Comparison of ENCODE assay signal across 8 cellular contexts in genomic region chr16:25106567-25107465, GRCh38. TPM values are rescaled to one million over a fixed set of nuclear protein-coding genes. Genes with fewer than 3 reads are reported as not detected.
DNase-seq lines count a peak whose midpoint lies in the region; ATAC-seq and TF ChIP-seq lines count a peak whose summit lies in the region.

No MANE protein-coding gene starts in this region.

- H3K9me3 Mint-ChIP-seq in neural progenitor cell = no peaks in the 10 kb centered on the region
- H3K9me3 Mint-ChIP-seq in stimulated activated naive CD8-positive, alpha-beta T cell treated with anti-CD3 and anti-CD28 coated beads, Interleukin-15, amount 100 ng/mL, for 72 hours = no peaks in the 10 kb centered on the region

- H3K4me1 Mint-ChIP-seq in neural progenitor cell = peaks cover 23% of the 10 kb centered on the region
- H3K4me1 Mint-ChIP-seq in stimulated activated naive CD8-positive, alpha-beta T cell treated with anti-CD3 and anti-CD28 coated beads, Interleukin-15, amount 100 ng/mL, for 72 hours = peaks cover 45% of the 10 kb centered on the region

- ATAC-seq in GM21528 (IDR thresholded peaks at IDR 0.05; ENCODE audit: low FRiP score, unreplicated experiment) = peak; percentile 41
- peak; percentile 74 for ATAC-seq in stimulated activated naive CD8-positive, alpha-beta T cell treated with anti-CD3 and anti-CD28 coated beads, Interleukin-15, amount 100 ng/mL, for 72 hours

- no peaks in the 10 kb centered on the region for H3K27me3 ChIP-seq in neural progenitor cell

- TF ChIP-seq CTCF in LNCaP clone FGC (IDR thresholded peaks at IDR 0.05; ENCODE audit: control insufficient read depth, extremely low read depth, insufficient read depth) = peak; percentile 49
- TF ChIP-seq CTCF in neural progenitor cell (IDR thresholded peaks at IDR 0.05) = peak; percentile 47

- peak overlapping the region; percentile 92 for H3K27ac Mint-ChIP-seq in neural progenitor cell
- H3K27ac Mint-ChIP-seq in stimulated activated naive CD8-positive, alpha-beta T cell treated with anti-CD3 and anti-CD28 coated beads, Interleukin-15, amount 100 ng/mL, for 72 hours = peak overlapping the region; percentile 93 to 95

- H3K36me3 ChIP-seq in neural progenitor cell = no peaks in the 10 kb centered on the region

- H3K36me3 Mint-ChIP-seq in neural progenitor cell = no peaks in the 10 kb centered on the region

- peaks cover 13% of the 10 kb centered on the region for H3F3A ChIP-seq in neural progenitor cell (ENCODE audit: low read depth)

- no peaks in the 10 kb centered on the region for H4K20me1 ChIP-seq in neural progenitor cell (ENCODE audit: low read depth)

- peak overlapping the region; percentile 76 for H3K4me3 ChIP-seq in LNCaP clone FGC (ENCODE audit: low read depth, low read length)
- H3K4me3 ChIP-seq in neural progenitor cell = peak overlapping the region; percentile 81

- peak overlapping the region; percentile 96 for H3K4me3 Mint-ChIP-seq in neural progenitor cell
- peak overlapping the region; percentile 97 to 100 for H3K4me3 Mint-ChIP-seq in stimulated activated naive CD8-positive, alpha-beta T cell treated with anti-CD3 and anti-CD28 coated beads, Interleukin-15, amount 100 ng/mL, for 72 hours

- H3K9ac ChIP-seq in neural progenitor cell = peak overlapping the region; percentile 68

- no peaks in the 10 kb centered on the region for H3K9me3 ChIP-seq in neural progenitor cell (ENCODE audit: low read depth)

- peaks cover 2% of the 10 kb centered on the region for H3K79me2 ChIP-seq in neural progenitor cell (ENCODE audit: low read depth)

- DNase-seq in D341Med (ENCODE audit: low spot score) = peak; percentile 79
- DNase-seq in LNCaP clone FGC (ENCODE audit: low read depth) = peak; percentile 80
- peak; percentile 95 to 96 for DNase-seq in SHP77 (lab: John Stamatoyannopoulos, UW)
- DNase-seq in activated naive CD4-positive, alpha-beta T cell treated with Interleukin-2 at 50 U/mL for 16 hours = peak; percentile 79
- DNase-seq in foreskin melanocyte = peak; percentile 73
- peak; percentile 95 for DNase-seq in neural progenitor cell (ENCODE audit: low spot score)
- DNase-seq in stimulated activated naive CD8-positive, alpha-beta T cell treated with anti-CD3 and anti-CD28 coated beads, Interleukin-15, amount 100 ng/mL, for 72 hours = peak; percentile 77 to 87

- peaks cover 5% of the 10 kb centered on the region for H3K27me3 Mint-ChIP-seq in neural progenitor cell (ENCODE audit: insufficient read depth, low read depth)
- no peaks in the 10 kb centered on the region for H3K27me3 Mint-ChIP-seq in stimulated activated naive CD8-positive, alpha-beta T cell treated with anti-CD3 and anti-CD28 coated beads, Interleukin-15, amount 100 ng/mL, for 72 hours

- H3K4me2 ChIP-seq in neural progenitor cell = peak overlapping the region; percentile 89

- H3K27ac ChIP-seq in neural progenitor cell = no peak overlapping the region

- peak overlapping the region; percentile 91 for H2AFZ ChIP-seq in neural progenitor cell (replicated peaks)

- no peaks in the 10 kb centered on the region for H3K4me1 ChIP-seq in neural progenitor cell

RNA-seq across cellular contexts. Expression of gene LCMT1, which starts 4.7 kb away (rescaled TPM):
- total RNA-seq in neural progenitor cell (ENCODE audit: low replicate concordance) = 69.0 and 73.4 TPM in 2 replicates
